In genomic region chr9:20505574-20505973, GRCh38 we compare ENCODE assay signal across 20 cellular contexts.
A peak's percentile ranks its signal among the peaks of the same experiment; 100 is the strongest.
DNase-seq lines count a peak whose midpoint lies in the region; ATAC-seq, FAIRE-seq and TF ChIP-seq lines count a peak whose summit lies in the region.
"Had no signal": no experiment of that assay in that cellular context is flagged by ENCODE, and none has a peak within 500 bp of the region (broad histone marks: within the 10 kb centered on the region; RNA-seq: fewer than 3 reads in every experiment).

No MANE protein-coding gene starts in this region.

- TF ChIP-seq CTCF in activated CD8-positive, alpha-beta T cell treated with anti-CD3 and anti-CD28 coated beads for 36 hours (IDR thresholded peaks at IDR 0.05) = no peak
- TF ChIP-seq CTCF in CD4-positive, alpha-beta T cell (IDR thresholded peaks at IDR 0.05) = no peak
- TF ChIP-seq CTCF in H9 (conservative IDR thresholded peaks at IDR 0.05) = no peak
- TF ChIP-seq CTCF in H1 (IDR thresholded peaks at IDR 0.05; ENCODE audit: control extremely low read depth in 1 of 3, insufficient read depth in 1 of 3, low read depth in 1 of 3, low read length in 3 of 3) = no peak
- TF ChIP-seq CTCF in HFFc6 (IDR thresholded peaks at IDR 0.05) = no peak

- no peaks in the 10 kb centered on the region for H3K9me3 ChIP-seq in CD4-positive, alpha-beta T cell (ENCODE audit: control insufficient read depth, low read length)
- H3K9me3 ChIP-seq in H9 (ENCODE audit: control insufficient read depth, low read depth, low read length) (no peaks in the 10 kb centered on the region), H1 (ENCODE audit: insufficient read depth in 2 of 2, low read depth in 1 of 2, low read length in 1 of 2) (no peaks in the 10 kb centered on the region)
- H3K9me3 ChIP-seq: A549; BLaER1 treated with 17β-estradiol and CSF1 and Interleukin-3, amounts not matched to agents 10 nM and 100 nM; Peyer's patch; SJSA1 had no signal

- intact Hi-C loops in activated CD8-positive, alpha-beta T cell treated with anti-CD3 and anti-CD28 coated beads for 36 hours (cut with micrococcal nuclease) = no loop called here
- intact Hi-C loops in CD4-positive, alpha-beta T cell (cut with DNase I, micrococcal nuclease) = loop anchor here in 1 of 2 experiments (5.0 kb wide), 1 partner anchor 117 kb away; the partner anchor contains the start of gene MLLT3

- no peak overlapping the region for H2BK15ac ChIP-seq in H9 (ENCODE audit: low read depth, low read length)
- H2BK15ac ChIP-seq in H1 (ENCODE audit: low read length) = no peak overlapping the region

- no peaks in the 10 kb centered on the region for H3K27me3 ChIP-seq in CD4-positive, alpha-beta T cell (ENCODE audit: control insufficient read depth, insufficient read depth, low read length)
- H3K27me3 ChIP-seq in H9 (ENCODE audit: insufficient read depth, low read length) = no peaks in the 10 kb centered on the region
- no peaks in the 10 kb centered on the region for H3K27me3 ChIP-seq in H1 (replicated peaks in 1 of 4; ENCODE audit: control insufficient read depth in 3 of 4, extremely low read depth in 1 of 4, insufficient read depth in 3 of 4, low read length in 3 of 4)
- H3K27me3 ChIP-seq: BLaER1 treated with 17β-estradiol and CSF1 and Interleukin-3, amounts not matched to agents 10 nM and 100 nM; Peyer's patch; SJSA1 had no signal

- TF ChIP-seq POLR2A in H1 (IDR thresholded peaks at IDR 0.05; ENCODE audit: control extremely low read depth in 1 of 2, low read depth in 2 of 2, low read length in 2 of 2) = no peak

- no peak overlapping the region for H3K4me2 ChIP-seq in H9 (ENCODE audit: insufficient read depth, insufficient read length, low read length)
- H3K4me2 ChIP-seq in H1 (ENCODE audit: insufficient read depth in 1 of 2, low read depth in 2 of 2, low read length in 2 of 2) = no peak overlapping the region
- H3K4me2 ChIP-seq: A549; BLaER1 treated with 17β-estradiol and CSF1 and Interleukin-3, amounts not matched to agents 10 nM and 100 nM; KMS-11 had no signal

- CTCF ChIA-PET in activated CD8-positive, alpha-beta T cell treated with anti-CD3 and anti-CD28 coated beads, Interleukin-2, amount 10 ng/mL, durations not matched to agents 7 days and 5 days (lab: Charles Lee) = interaction anchor here (1.1 to 1.4 kb wide), 3 partner anchors 22 to 119 kb away, joined by 3 to 4 read pairs (median 3); partner anchors contain the start of gene MLLT3
- CTCF ChIA-PET in activated CD8-positive, alpha-beta T cell treated with anti-CD3 and anti-CD28 coated beads for 36 hours (lab: Charles Lee) = interaction anchor here (0.6 to 1.2 kb wide), 3 partner anchors 35 to 197 kb away, joined by 3 to 4 read pairs (median 3); no protein-coding TSS in a partner anchor
- CTCF ChIA-PET in CD4-positive, alpha-beta T cell (lab: Charles Lee) = no interaction called here
- CTCF ChIA-PET in H1 (lab: Charles Lee; ENCODE audit: partially characterized antibody) = interaction anchor here (0.5 to 0.9 kb wide), 3 partner anchors 146 to 821 kb away, joined by 3 to 6 read pairs (median 6); no protein-coding TSS in a partner anchor

- H3K27me3 Mint-ChIP-seq in activated CD8-positive, alpha-beta T cell treated with anti-CD3 and anti-CD28 coated beads, Interleukin-2, amount 10 ng/mL, durations not matched to agents 7 days and 5 days (ENCODE audit: low read depth) = no peaks in the 10 kb centered on the region
- H3K27me3 Mint-ChIP-seq in activated CD8-positive, alpha-beta T cell treated with anti-CD3 and anti-CD28 coated beads for 36 hours = no peaks in the 10 kb centered on the region
- H3K27me3 Mint-ChIP-seq in CD4-positive, alpha-beta T cell = no peaks in the 10 kb centered on the region
- no peaks in the 10 kb centered on the region for H3K27me3 Mint-ChIP-seq in H9 (ENCODE audit: low read depth)
- no peaks in the 10 kb centered on the region; the same call in 1 of the 2 replicates for H3K27me3 Mint-ChIP-seq in HFFc6 (ENCODE audit: insufficient read depth)

- H3K9me3 Mint-ChIP-seq in activated CD8-positive, alpha-beta T cell treated with anti-CD3 and anti-CD28 coated beads, Interleukin-2, amount 10 ng/mL, durations not matched to agents 7 days and 5 days (ENCODE audit: insufficient read depth) = peaks cover 12% of the 10 kb centered on the region
- no peaks in the 10 kb centered on the region for H3K9me3 Mint-ChIP-seq in activated CD8-positive, alpha-beta T cell treated with anti-CD3 and anti-CD28 coated beads for 36 hours
- H3K9me3 Mint-ChIP-seq in CD4-positive, alpha-beta T cell = no peaks in the 10 kb centered on the region
- no peaks in the 10 kb centered on the region for H3K9me3 Mint-ChIP-seq in H9
- no peaks in the 10 kb centered on the region for H3K9me3 Mint-ChIP-seq in HFFc6

- H2BK12ac ChIP-seq in H9 (ENCODE audit: insufficient read length, low read depth, low read length) = no peak overlapping the region
- H2BK12ac ChIP-seq in H1 (ENCODE audit: low read depth, low read length) = no peak overlapping the region

- no peak overlapping the region for H2BK20ac ChIP-seq in H9 (ENCODE audit: low read depth, low read length, poor library complexity, severe bottlenecking)
- H2BK20ac ChIP-seq in H1 (ENCODE audit: low read length) = no peak overlapping the region

- no peak overlapping the region for H3K4ac ChIP-seq in H9 (ENCODE audit: low read depth, low read length)
- H3K4ac ChIP-seq in H1 (replicated peaks; ENCODE audit: insufficient read length, low read depth, low read length) = no peak overlapping the region

- H3K23ac ChIP-seq in H9 (ENCODE audit: insufficient read length, low read depth, low read length) (no peak overlapping the region), H1 (ENCODE audit: insufficient read length) (no peak overlapping the region)

- FAIRE-seq in H1 (lab: Jason Lieb, UNC) = no peak
- FAIRE-seq: A549 had no signal

- H3T11ph ChIP-seq in H9 (ENCODE audit: low read length) = no peak overlapping the region

- ATAC-seq in activated CD8-positive, alpha-beta T cell treated with anti-CD3 and anti-CD28 coated beads, Interleukin-2, amount 10 ng/mL, durations not matched to agents 7 days and 5 days = peak; percentile 13
- ATAC-seq in activated CD8-positive, alpha-beta T cell treated with anti-CD3 and anti-CD28 coated beads for 36 hours = no peak
- no peak for ATAC-seq in CD4-positive, alpha-beta T cell (ENCODE audit: poor library complexity)
- ATAC-seq in GM18858 (IDR thresholded peaks at IDR 0.05; ENCODE audit: unreplicated experiment) = no peak
- ATAC-seq: A549 had no signal

- H3K14ac ChIP-seq in H9 (ENCODE audit: insufficient read depth, low read length) (no peak overlapping the region), H1 (ENCODE audit: insufficient read length) (no peak overlapping the region)

- H4K91ac ChIP-seq in H9 (ENCODE audit: insufficient read length, low read depth, low read length) (no peak overlapping the region), H1 (replicated peaks; ENCODE audit: insufficient read length, low read length) (no peak overlapping the region)

- H3K9ac ChIP-seq in H9 (ENCODE audit: extremely low read depth, insufficient read length, low read length) = no peak overlapping the region
- H3K9ac ChIP-seq in H1 (replicated peaks in 1 of 4; ENCODE audit: extremely low read depth in 1 of 4, low read depth in 3 of 4, low read length in 3 of 4) = no peak overlapping the region
- H3K9ac ChIP-seq: BLaER1 treated with 17β-estradiol and CSF1 and Interleukin-3, amounts not matched to agents 10 nM and 100 nM; KMS-11 had no signal

- no peak overlapping the region for H4K5ac ChIP-seq in H9 (ENCODE audit: insufficient read length, low read depth, low read length)
- H4K5ac ChIP-seq in H1 (ENCODE audit: insufficient read length, low read depth, low read length) = no peak overlapping the region

- H2BK120ac ChIP-seq in H9 (ENCODE audit: low read depth, low read length, poor library complexity, severe bottlenecking) = no peak overlapping the region
- H2BK120ac ChIP-seq in H1 (replicated peaks; ENCODE audit: low read depth, low read length) = no peak overlapping the region

- H4K8ac ChIP-seq in H9 (replicated peaks; ENCODE audit: insufficient read length, low read depth, low read length) = peak overlapping the region; percentile 27
- no peak overlapping the region for H4K8ac ChIP-seq in H1 (ENCODE audit: extremely low read depth, insufficient read depth, low read length)

- H4K20me1 ChIP-seq in H9 (ENCODE audit: control insufficient read depth, insufficient read depth, insufficient read length) = no peaks in the 10 kb centered on the region
- no peaks in the 10 kb centered on the region for H4K20me1 ChIP-seq in H1 (replicated peaks in 1 of 2; ENCODE audit: control insufficient read depth in 1 of 2, insufficient read depth in 2 of 2, low read length in 2 of 2)
- H4K20me1 ChIP-seq: BLaER1 treated with 17β-estradiol and CSF1 and Interleukin-3, amounts not matched to agents 10 nM and 100 nM had no signal

- H3K4me1 Mint-ChIP-seq in activated CD8-positive, alpha-beta T cell treated with anti-CD3 and anti-CD28 coated beads, Interleukin-2, amount 10 ng/mL, durations not matched to agents 7 days and 5 days (ENCODE audit: low read depth) = peaks cover 78% of the 10 kb centered on the region
- peaks cover 62% of the 10 kb centered on the region for H3K4me1 Mint-ChIP-seq in activated CD8-positive, alpha-beta T cell treated with anti-CD3 and anti-CD28 coated beads for 36 hours (ENCODE audit: low read depth)
- H3K4me1 Mint-ChIP-seq in CD4-positive, alpha-beta T cell (ENCODE audit: low read depth) = peaks cover 78% of the 10 kb centered on the region
- H3K4me1 Mint-ChIP-seq in H9 (peaks cover 0 to 4% of the 10 kb centered on the region in 2 experiments; a peak in 2 of 4 replicates), HFFc6 (ENCODE audit: low read depth) (peaks cover 45% of the 10 kb centered on the region)

- no CpG with 5 or more reads among the region's 5 CpGs for WGBS in H9 (ENCODE audit: extremely low coverage, insufficient read length, low lambda C conversion rate)
- 89% methylated on average over 5 of the region's 5 CpGs; no CpG with 5 or more reads in 1 of the 2 experiments for WGBS in H1 (ENCODE audit: extremely low coverage in 1 of 2, insufficient coverage in 1 of 2, insufficient read length in 1 of 2, insufficient replicate concordance in 2 of 2, low coverage in 1 of 2, low lambda C conversion rate in 2 of 2, missing lambda C conversion rate in 1 of 2), 2 experiments

- H2AK5ac ChIP-seq in H9 (ENCODE audit: insufficient read length, low read length) (no peak overlapping the region), H1 (ENCODE audit: low read depth, low read length) (no peak overlapping the region)

- POLR2A ChIA-PET in activated CD8-positive, alpha-beta T cell treated with anti-CD3 and anti-CD28 coated beads, Interleukin-2, amount 10 ng/mL, durations not matched to agents 7 days and 5 days (lab: Charles Lee) = interaction anchor here (0.6 kb wide), 1 partner anchor 55 kb away, joined by 5 read pairs; no protein-coding TSS in a partner anchor
- POLR2A ChIA-PET in activated CD8-positive, alpha-beta T cell treated with anti-CD3 and anti-CD28 coated beads for 36 hours (lab: Charles Lee) = no interaction called here
- POLR2A ChIA-PET in CD4-positive, alpha-beta T cell (lab: Charles Lee) = interaction anchor here (0.7 to 1.3 kb wide), 3 partner anchors 9 to 117 kb away, joined by 3 to 9 read pairs (median 3); partner anchors contain the start of gene MLLT3
- POLR2A ChIA-PET in H1 (lab: Charles Lee; ENCODE audit: partially characterized antibody) = interaction anchor here (0.6 kb wide), 1 partner anchor 15 kb away, joined by 4 read pairs; no protein-coding TSS in a partner anchor

- no peak for DNase-seq in activated CD8-positive, alpha-beta T cell treated with anti-CD3 and anti-CD28 coated beads, Interleukin-2, amount 10 ng/mL, durations not matched to agents 7 days and 5 days
- DNase-seq in activated CD8-positive, alpha-beta T cell treated with anti-CD3 and anti-CD28 coated beads for 36 hours = no peak
- DNase-seq in CD4-positive, alpha-beta T cell = no peak
- DNase-seq in H9 = no peak
- no peak for DNase-seq in H1 (ENCODE audit: low read depth in 1 of 2, low spot score in 2 of 2)
- no peak for DNase-seq in DMS114 treated with DMSO at 0.1 percent for 48 hours (lab: John Stamatoyannopoulos, UW; ENCODE audit: unreplicated experiment)
- DNase-seq in HFFc6 = no peak
- DNase-seq: DMS153, GDM1, GOT3, MV-4-11, NCI-H1417, NCI-H187, NCI-H526 treated with DMSO at 0.1 percent for 48 hours, Peyer's patch had no signal

- TF ChIP-seq RAD21 in H1 (IDR thresholded peaks at IDR 0.05 in 1 of 2, conservative IDR thresholded peaks at IDR 0.05 in 1 of 2; ENCODE audit: low read depth in 2 of 2, low read length in 2 of 2) = no peak

- H2BK5ac ChIP-seq in H9 (ENCODE audit: insufficient read length, low read length) (no peak overlapping the region), H1 (ENCODE audit: low read depth, low read length) (no peak overlapping the region)

- no peak overlapping the region for H2AFZ ChIP-seq in H9 (ENCODE audit: low read length)
- H2AFZ ChIP-seq in H1 (ENCODE audit: low read length) = no peak overlapping the region

- H3K23me2 ChIP-seq in H9 (ENCODE audit: insufficient read length, low read depth, low read length, poor library complexity, severe bottlenecking) (no peaks in the 10 kb centered on the region), H1 (ENCODE audit: low read depth, low read length) (no peaks in the 10 kb centered on the region)

- H3K56ac ChIP-seq in H9 (ENCODE audit: insufficient read length, low read depth, low read length) = no peak overlapping the region
- no peak overlapping the region for H3K56ac ChIP-seq in H1 (replicated peaks; ENCODE audit: insufficient read length, low read depth, low read length)

- peak overlapping the region; percentile 57 for H3K27ac Mint-ChIP-seq in activated CD8-positive, alpha-beta T cell treated with anti-CD3 and anti-CD28 coated beads, Interleukin-2, amount 10 ng/mL, durations not matched to agents 7 days and 5 days
- no peak overlapping the region for H3K27ac Mint-ChIP-seq in activated CD8-positive, alpha-beta T cell treated with anti-CD3 and anti-CD28 coated beads for 36 hours
- H3K27ac Mint-ChIP-seq in CD4-positive, alpha-beta T cell = peak overlapping the region; percentile 81
- H3K27ac Mint-ChIP-seq in H9 = no peak overlapping the region
- H3K27ac Mint-ChIP-seq in HFFc6 = no peak overlapping the region

- H3K4me3 ChIP-seq in H1 (ENCODE audit: extremely low read depth in 1 of 4, insufficient read depth in 2 of 4, low read depth in 3 of 4, low read length in 4 of 4) = no peak overlapping the region
- H3K4me3 ChIP-seq: A549; BLaER1 treated with 17β-estradiol and CSF1 and Interleukin-3, amounts not matched to agents 10 nM and 100 nM; Peyer's patch; SJSA1 had no signal

- no peaks in the 10 kb centered on the region for H3K36me3 ChIP-seq in H1 (ENCODE audit: control insufficient read depth in 2 of 4, insufficient read depth in 4 of 4, low read length in 3 of 4)
- H3K36me3 ChIP-seq: BLaER1 treated with 17β-estradiol and CSF1 and Interleukin-3, amounts not matched to agents 10 nM and 100 nM; Peyer's patch; SJSA1 had no signal

- H3K18ac ChIP-seq in H9 (ENCODE audit: insufficient read length, low read depth, low read length) (no peak overlapping the region), H1 (ENCODE audit: extremely low read depth, low read length) (no peak overlapping the region)

- peaks cover 57% of the 10 kb centered on the region for H3K36me3 Mint-ChIP-seq in activated CD8-positive, alpha-beta T cell treated with anti-CD3 and anti-CD28 coated beads, Interleukin-2, amount 10 ng/mL, durations not matched to agents 7 days and 5 days (ENCODE audit: low read depth)
- peaks cover 9% of the 10 kb centered on the region for H3K36me3 Mint-ChIP-seq in activated CD8-positive, alpha-beta T cell treated with anti-CD3 and anti-CD28 coated beads for 36 hours (ENCODE audit: low read depth)
- H3K36me3 Mint-ChIP-seq in CD4-positive, alpha-beta T cell (ENCODE audit: low read depth) = no peaks in the 10 kb centered on the region
- peaks cover 0 to 4% (median 0%) of the 10 kb centered on the region in 3 experiments; a peak in 2 of 7 replicates for H3K36me3 Mint-ChIP-seq in H9 (ENCODE audit: insufficient read depth in 1 of 3, low read depth in 3 of 3)
- no peaks in the 10 kb centered on the region for H3K36me3 Mint-ChIP-seq in HFFc6 (ENCODE audit: low read depth)

- H3K4me3 Mint-ChIP-seq in activated CD8-positive, alpha-beta T cell treated with anti-CD3 and anti-CD28 coated beads, Interleukin-2, amount 10 ng/mL, durations not matched to agents 7 days and 5 days = no peak overlapping the region
- H3K4me3 Mint-ChIP-seq in activated CD8-positive, alpha-beta T cell treated with anti-CD3 and anti-CD28 coated beads for 36 hours = no peak overlapping the region
- H3K4me3 Mint-ChIP-seq in CD4-positive, alpha-beta T cell = no peak overlapping the region
- H3K4me3 Mint-ChIP-seq in H9 (no peak overlapping the region), HFFc6 (no peak overlapping the region)

- no peak for TF ChIP-seq EP300 in H1 (IDR thresholded peaks at IDR 0.05; ENCODE audit: borderline replicate concordance in 1 of 2, low read depth in 2 of 2, low read length in 2 of 2)

- H3K27ac ChIP-seq in CD4-positive, alpha-beta T cell (ENCODE audit: low read depth, low read length) = no peak overlapping the region
- H3K27ac ChIP-seq in H9 (ENCODE audit: insufficient read length, low read depth, low read length) (no peak overlapping the region), H1 (ENCODE audit: low read depth, low read length) (no peak overlapping the region)
- H3K27ac ChIP-seq: A549; BLaER1 treated with 17β-estradiol and CSF1 and Interleukin-3, amounts not matched to agents 10 nM and 100 nM; KMS-11; Peyer's patch; SJSA1 had no signal

- no peaks in the 10 kb centered on the region for H3K79me2 ChIP-seq in H9 (ENCODE audit: insufficient read depth, low read length)
- no peaks in the 10 kb centered on the region for H3K79me2 ChIP-seq in H1 (ENCODE audit: control insufficient read depth in 1 of 2, insufficient read depth in 2 of 2, low read length in 2 of 2)

- no peaks in the 10 kb centered on the region for H3K4me1 ChIP-seq in H9 (ENCODE audit: insufficient read depth, low read length)
- H3K4me1 ChIP-seq in H1 (replicated peaks in 1 of 4; ENCODE audit: control insufficient read depth in 3 of 4, insufficient read depth in 4 of 4, low read length in 3 of 4) = no peaks in the 10 kb centered on the region
- H3K4me1 ChIP-seq: SJSA1 had no signal

- H3K79me1 ChIP-seq in H9 (ENCODE audit: insufficient read depth, low read depth, low read length, poor library complexity, severe bottlenecking) = no peaks in the 10 kb centered on the region
- H3K79me1 ChIP-seq in H1 (ENCODE audit: low read depth, low read length) = no peaks in the 10 kb centered on the region

Comparison
In these comparisons a context has a peak if more than half of its experiments do, and no peak if none do; other contexts are left out.
1. H3K27ac Mint-ChIP-seq: peak in activated CD8-positive, alpha-beta T cell treated with anti-CD3 and anti-CD28 coated beads, Interleukin-2, amount 10 ng/mL, durations not matched to agents 7 days and 5 days (single experiment) and CD4-positive, alpha-beta T cell (single experiment); none in activated CD8-positive, alpha-beta T cell treated with anti-CD3 and anti-CD28 coated beads for 36 hours (single experiment), H9 (0 of 3) and HFFc6 (single experiment).